ENCODE assay signal across 20 cellular contexts in genomic region chr11:113248702-113249490, GRCh38.
A peak's percentile ranks its signal among the peaks of the same experiment; 100 is the strongest.
DNase-seq lines count a peak whose midpoint lies in the region; ATAC-seq and TF ChIP-seq lines count a peak whose summit lies in the region.
"Had no signal": no experiment of that assay in that cellular context is flagged by ENCODE, and none has a peak within 500 bp of the region (broad histone marks: within the 10 kb centered on the region; RNA-seq: fewer than 3 reads in every experiment).

No MANE protein-coding gene starts in this region.

- H3K27me3 ChIP-seq in ectodermal cell (ENCODE audit: control insufficient read depth, insufficient read depth, low read length, poor library complexity, severe bottlenecking): no peaks in the 10 kb centered on the region
- H3K27me3 ChIP-seq: hepatocyte, suprapubic skin had no signal

- peaks cover 7% of the 10 kb centered on the region for H3K4me1 Mint-ChIP-seq in activated CD4-positive, alpha-beta T cell treated with anti-CD3 and anti-CD28 coated beads, Interleukin-2, amount 10 ng/mL, durations not matched to agents 24 days and 14 days
- H3K4me1 Mint-ChIP-seq in stimulated activated effector memory CD8-positive, alpha-beta T cell treated with anti-CD3 and anti-CD28 coated beads, Interleukin-12 subunit alpha, Interleukin-12 subunit beta, amount 100 ng/mL, for 72 hours: no peaks in the 10 kb centered on the region
- H3K4me1 Mint-ChIP-seq in chondrocyte (ENCODE audit: low read depth): no peaks in the 10 kb centered on the region

- H3K9me3 ChIP-seq in HEK293 (ENCODE audit: control insufficient read depth, insufficient read depth, low read depth, low read length): no peaks in the 10 kb centered on the region
- no peaks in the 10 kb centered on the region for H3K9me3 ChIP-seq in ectodermal cell (ENCODE audit: control insufficient read depth, low read length)
- H3K9me3 ChIP-seq: mucosa of descending colon, neutrophil, suprapubic skin had no signal

- no peaks in the 10 kb centered on the region for H3K36me3 Mint-ChIP-seq in activated CD4-positive, alpha-beta T cell treated with anti-CD3 and anti-CD28 coated beads, Interleukin-2, amount 10 ng/mL, durations not matched to agents 24 days and 14 days (ENCODE audit: low read depth)
- no peaks in the 10 kb centered on the region for H3K36me3 Mint-ChIP-seq in stimulated activated effector memory CD8-positive, alpha-beta T cell treated with anti-CD3 and anti-CD28 coated beads, Interleukin-12 subunit alpha, Interleukin-12 subunit beta, amount 100 ng/mL, for 72 hours
- no peaks in the 10 kb centered on the region for H3K36me3 Mint-ChIP-seq in chondrocyte (ENCODE audit: low read depth)

- intact Hi-C loops in activated CD4-positive, alpha-beta T cell treated with anti-CD3 and anti-CD28 coated beads, Interleukin-2, amount 10 ng/mL, durations not matched to agents 24 days and 14 days (cut with micrococcal nuclease): no loop called here

- TF ChIP-seq CTCF in HEK293 (tag by site-specific recombination; IDR thresholded peaks at IDR 0.05) (no peak), chondrocyte (IDR thresholded peaks at IDR 0.05) (no peak)

- H3K9me3 Mint-ChIP-seq in activated CD4-positive, alpha-beta T cell treated with anti-CD3 and anti-CD28 coated beads, Interleukin-2, amount 10 ng/mL, durations not matched to agents 24 days and 14 days: no peaks in the 10 kb centered on the region
- no peaks in the 10 kb centered on the region for H3K9me3 Mint-ChIP-seq in stimulated activated effector memory CD8-positive, alpha-beta T cell treated with anti-CD3 and anti-CD28 coated beads, Interleukin-12 subunit alpha, Interleukin-12 subunit beta, amount 100 ng/mL, for 72 hours
- H3K9me3 Mint-ChIP-seq in chondrocyte (ENCODE audit: low read depth): no peaks in the 10 kb centered on the region

- no peak for DNase-seq in activated CD4-positive, alpha-beta T cell treated with anti-CD3 and anti-CD28 coated beads, Interleukin-2, amount 10 ng/mL, durations not matched to agents 24 days and 14 days
- DNase-seq in activated CD4-positive, alpha-beta T cell treated with anti-CD3 and anti-CD28 coated beads, Interleukin-2, amount 50 U/mL, for 48 hours: no peak
- DNase-seq in stimulated activated effector memory CD8-positive, alpha-beta T cell treated with anti-CD3 and anti-CD28 coated beads, Interleukin-12 subunit alpha, Interleukin-12 subunit beta, amount 100 ng/mL, for 72 hours (ENCODE audit: low spot score in 2 of 2): no peak
- no peak for DNase-seq in chondrocyte (ENCODE audit: low spot score)
- DNase-seq: cortex of kidney; GDM1; KBM-7; mucosa of descending colon; NCI-H187; NCI-H774; stimulated activated CD4-positive, alpha-beta T cell treated with anti-CD3 and anti-CD28 coated beads, Interleukin-12 subunit alpha, Interleukin-12 subunit beta, amount 100 ng/mL, for 4 hours; T-helper 1 cell had no signal

- peak overlapping the region; percentile 56 for H3K27ac Mint-ChIP-seq in activated CD4-positive, alpha-beta T cell treated with anti-CD3 and anti-CD28 coated beads, Interleukin-2, amount 10 ng/mL, durations not matched to agents 24 days and 14 days
- no peak overlapping the region for H3K27ac Mint-ChIP-seq in stimulated activated effector memory CD8-positive, alpha-beta T cell treated with anti-CD3 and anti-CD28 coated beads, Interleukin-12 subunit alpha, Interleukin-12 subunit beta, amount 100 ng/mL, for 72 hours
- H3K27ac Mint-ChIP-seq in chondrocyte (ENCODE audit: unreplicated experiment): no peak overlapping the region

- H3K4me3 Mint-ChIP-seq in activated CD4-positive, alpha-beta T cell treated with anti-CD3 and anti-CD28 coated beads, Interleukin-2, amount 10 ng/mL, durations not matched to agents 24 days and 14 days: no peak overlapping the region
- H3K4me3 Mint-ChIP-seq in stimulated activated effector memory CD8-positive, alpha-beta T cell treated with anti-CD3 and anti-CD28 coated beads, Interleukin-12 subunit alpha, Interleukin-12 subunit beta, amount 100 ng/mL, for 72 hours: no peak overlapping the region
- H3K4me3 Mint-ChIP-seq in chondrocyte (ENCODE audit: unreplicated experiment): no peak overlapping the region

- POLR2A ChIA-PET in HEK293 (lab: Yijun Ruan, JAX): interaction anchor here (0.5 kb wide), 1 partner anchor 282 kb away, joined by 5 read pairs; no protein-coding TSS in a partner anchor

- peaks cover 30% of the 10 kb centered on the region for H3K27me3 Mint-ChIP-seq in activated CD4-positive, alpha-beta T cell treated with anti-CD3 and anti-CD28 coated beads, Interleukin-2, amount 10 ng/mL, durations not matched to agents 24 days and 14 days
- no peaks in the 10 kb centered on the region for H3K27me3 Mint-ChIP-seq in chondrocyte (ENCODE audit: low read depth)

- WGBS in ectodermal cell, 2 experiments: 87 to 92% methylated on average over 11 of the region's 11 CpGs

- H3K27ac ChIP-seq in HEK293 (ENCODE audit: extremely low read depth, low read depth, low read length) (no peak overlapping the region), ectodermal cell (ENCODE audit: insufficient read depth, low read depth, low read length, poor library complexity, severe bottlenecking) (peak overlapping the region; percentile 2)
- H3K27ac ChIP-seq: hepatocyte, neutrophil, suprapubic skin had no signal

- CTCF ChIA-PET in HEK293 (lab: Yijun Ruan, JAX): interaction anchor here (0.6 to 1.2 kb wide), 3 partner anchors 125 to 586 kb away, joined by 3 to 4 read pairs (median 3); no protein-coding TSS in a partner anchor

- H3K4me1 ChIP-seq in HEK293 (ENCODE audit: control insufficient read depth, insufficient read depth, low read length) (no peaks in the 10 kb centered on the region), ectodermal cell (ENCODE audit: control insufficient read depth, insufficient read depth, low read length) (peaks cover 38% of the 10 kb centered on the region)
- H3K4me1 ChIP-seq: suprapubic skin had no signal

- H3K36me3 ChIP-seq in HEK293 (ENCODE audit: control insufficient read depth in 2 of 2, insufficient read depth in 1 of 2, low read length in 2 of 2) (peaks cover 0 to 5% of the 10 kb centered on the region in 2 experiments; a peak in 1 of 3 replicates), ectodermal cell (ENCODE audit: control insufficient read depth, insufficient read depth, low read length) (no peaks in the 10 kb centered on the region)
- H3K36me3 ChIP-seq: neutrophil, suprapubic skin had no signal

- H3K4me3 ChIP-seq in HEK293 (ENCODE audit: low read depth, low read length) (no peak overlapping the region), ectodermal cell (ENCODE audit: insufficient read depth, low read depth, low read length) (no peak overlapping the region)
- H3K4me3 ChIP-seq: hepatocyte, mucosa of descending colon, suprapubic skin had no signal

- peak; percentile 59 for ATAC-seq in stimulated activated effector memory CD8-positive, alpha-beta T cell treated with anti-CD3 and anti-CD28 coated beads, Interleukin-12 subunit alpha, Interleukin-12 subunit beta, amount 100 ng/mL, for 72 hours
- ATAC-seq in HG03108 (IDR thresholded peaks at IDR 0.05; ENCODE audit: unreplicated experiment) (no peak), HG03521 (IDR thresholded peaks at IDR 0.05; ENCODE audit: unreplicated experiment) (no peak)
- ATAC-seq: mucosa of descending colon, PC-3 had no signal

TF ChIP-seq in HEK293, 187 proteins besides CTCF, POLR2A, EP300 and RAD21:
- TF ChIP-seq EGR2 (tag by site-specific recombination; IDR thresholded peaks at IDR 0.05; ENCODE audit: low read depth): peak; percentile 86
- no peak for TF ChIP-seq ZBTB21 (tag by site-specific recombination; IDR thresholded peaks at IDR 0.05)
- peak; percentile 84 for TF ChIP-seq ZFHX2 (tag by site-specific recombination; conservative IDR thresholded peaks at IDR 0.05)
- TF ChIP-seq ZSCAN4 (tag by site-specific recombination; IDR thresholded peaks at IDR 0.05): no peak
